Comparison of ENCODE assay signal across 10 cellular contexts in the genomic region with DNA sequence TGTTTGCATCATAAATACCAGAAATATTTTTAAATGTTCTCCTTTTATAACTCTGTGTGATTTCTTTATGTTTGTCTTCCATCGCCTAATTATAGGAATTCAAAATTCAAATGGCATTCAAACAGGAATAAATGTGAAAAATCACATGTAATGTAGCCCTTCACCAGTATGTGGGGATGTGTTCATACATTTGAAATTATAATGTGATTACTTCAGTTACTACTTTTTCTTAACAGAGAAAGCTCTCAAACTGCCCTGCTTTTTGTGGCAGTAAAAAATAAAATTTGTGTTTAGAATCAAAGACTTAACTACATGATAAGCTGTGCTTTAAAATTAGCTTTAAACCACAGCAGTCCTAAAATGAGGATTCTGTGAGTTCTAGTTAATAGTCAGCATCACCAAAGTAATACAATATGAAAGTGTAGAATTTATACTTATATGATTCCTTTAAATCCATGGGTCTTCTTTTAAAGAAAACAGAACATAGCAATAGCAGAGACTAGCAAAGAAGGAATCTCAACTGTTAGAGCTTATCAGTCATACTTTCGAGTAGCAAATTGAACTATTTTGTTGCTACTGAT. TPM values are rescaled to one million over a fixed set of nuclear protein-coding genes. Genes with fewer than 3 reads are reported as not detected.
DNase-seq lines count a peak whose midpoint lies in the region; ATAC-seq and TF ChIP-seq lines count a peak whose summit lies in the region.
"Had no signal": no experiment of that assay in that cellular context is flagged by ENCODE, and none has a peak within 500 bp of the region (broad histone marks: within the 10 kb centered on the region; RNA-seq: fewer than 3 reads in every experiment).

No MANE protein-coding gene starts in this region.

- no peak overlapping the region for H2BK5ac ChIP-seq in H9 (ENCODE audit: insufficient read length, low read length)

- no peak for TF ChIP-seq POLR2A in adrenal gland (IDR thresholded peaks at IDR 0.05)

- H3K4me1 Mint-ChIP-seq in H9: peaks cover 21 to 24% of the 10 kb centered on the region in 2 experiments

- no peak overlapping the region for H3K18ac ChIP-seq in H9 (ENCODE audit: insufficient read length, low read depth, low read length)

- no peaks in the 10 kb centered on the region for H3K36me3 ChIP-seq in ACC112 (ENCODE audit: insufficient read depth, low read length)
- no peaks in the 10 kb centered on the region for H3K36me3 ChIP-seq in adrenal gland (replicated peaks in 1 of 2)

- no peak for ATAC-seq in HG02623 (IDR thresholded peaks at IDR 0.05; ENCODE audit: unreplicated experiment)

- no peak overlapping the region for H3T11ph ChIP-seq in H9 (ENCODE audit: low read length)

- H4K20me1 ChIP-seq in H9 (ENCODE audit: control insufficient read depth, insufficient read depth, insufficient read length): no peaks in the 10 kb centered on the region

- no CpG with 5 or more reads among the region's 2 CpGs for WGBS in H9 (ENCODE audit: extremely low coverage, insufficient read length, low lambda C conversion rate)
- 53 to 69% (median 56%) methylated on average over 2 of the region's 2 CpGs for WGBS in adrenal gland, 4 donors

- intact Hi-C loops in adrenal gland (cut with DNase I): loop anchor here (5.0 to 10.0 kb wide), 4 partner anchors 74 to 222 kb away; no protein-coding TSS in a partner anchor

- H4K5ac ChIP-seq in H9 (ENCODE audit: insufficient read length, low read depth, low read length): no peak overlapping the region

- no peak overlapping the region for H3K4me2 ChIP-seq in H9 (ENCODE audit: insufficient read depth, insufficient read length, low read length)

- H3K4me3 ChIP-seq in ACC112 (ENCODE audit: low read depth, low read length) (0 out of 2 replicates have a peak overlapping the region, but pooled peaks have one; percentile 1), adrenal gland (no peak overlapping the region)

- H3K4ac ChIP-seq in H9 (ENCODE audit: low read depth, low read length): no peak overlapping the region

- H3K27me3 ChIP-seq in ACC112 (ENCODE audit: insufficient read depth, low read length) (no peaks in the 10 kb centered on the region), H9 (ENCODE audit: insufficient read depth, low read length) (no peaks in the 10 kb centered on the region), adrenal gland (no peaks in the 10 kb centered on the region)

- H2BK120ac ChIP-seq in H9 (ENCODE audit: low read depth, low read length, poor library complexity, severe bottlenecking): no peak overlapping the region

- H4K91ac ChIP-seq in H9 (ENCODE audit: insufficient read length, low read depth, low read length): no peak overlapping the region

- H3K27ac ChIP-seq in ACC112 (ENCODE audit: low read depth, low read length) (peak overlapping the region; percentile 72), H9 (ENCODE audit: insufficient read length, low read depth, low read length) (no peak overlapping the region), adrenal gland (no peak overlapping the region)

- no peak overlapping the region for H3K9ac ChIP-seq in H9 (ENCODE audit: extremely low read depth, insufficient read length, low read length)

- DNase-seq in H9 (no peak), adrenal gland (no peak), iris pigment epithelial cell (ENCODE audit: low read depth) (peak; percentile 52), HuH-7 (ENCODE audit: low spot score) (no peak), retina (no peak), NCI-H82 (lab: John Stamatoyannopoulos, UW) (no peak)
- DNase-seq: activated CD8-positive, alpha-beta memory T cell treated with anti-CD3 and anti-CD28 coated beads, Interleukin-2, amount 50 U/mL, for 4 hours; NCI-H2171 treated with DMSO at 0.1 percent for 48 hours had no signal

- no peak overlapping the region for H2BK12ac ChIP-seq in H9 (ENCODE audit: insufficient read length, low read depth, low read length)

- no peaks in the 10 kb centered on the region for H3K9me3 Mint-ChIP-seq in H9

- no peaks in the 10 kb centered on the region for H3K27me3 Mint-ChIP-seq in H9 (ENCODE audit: low read depth)

- H3K9me3 ChIP-seq in H9 (ENCODE audit: control insufficient read depth, low read depth, low read length) (no peaks in the 10 kb centered on the region), adrenal gland (replicated peaks in 1 of 3) (no peaks in the 10 kb centered on the region)

- no peak overlapping the region for H3K14ac ChIP-seq in H9 (ENCODE audit: insufficient read depth, low read length)

- no peaks in the 10 kb centered on the region for H3K79me1 ChIP-seq in H9 (ENCODE audit: insufficient read depth, low read depth, low read length, poor library complexity, severe bottlenecking)

- H2BK15ac ChIP-seq in H9 (ENCODE audit: low read depth, low read length): no peak overlapping the region

- no peak overlapping the region for H3K56ac ChIP-seq in H9 (ENCODE audit: insufficient read length, low read depth, low read length)

- no peaks in the 10 kb centered on the region for H3K36me3 Mint-ChIP-seq in H9 (ENCODE audit: insufficient read depth in 1 of 3, low read depth in 3 of 3)

- H2AFZ ChIP-seq in ACC112 (ENCODE audit: low read length, unreplicated experiment): peak overlapping the region; percentile 77
- H2AFZ ChIP-seq in H9 (ENCODE audit: low read length): no peak overlapping the region

- H3K4me1 ChIP-seq in ACC112 (ENCODE audit: control insufficient read depth, insufficient read depth, low read length, unreplicated experiment): peaks cover 49% of the 10 kb centered on the region
- no peaks in the 10 kb centered on the region; the same call in 1 of the 2 replicates for H3K4me1 ChIP-seq in H9 (ENCODE audit: insufficient read depth, low read length)
- H3K4me1 ChIP-seq in adrenal gland (replicated peaks in 1 of 2): no peaks in the 10 kb centered on the region

- H4K8ac ChIP-seq in H9 (replicated peaks; ENCODE audit: insufficient read length, low read depth, low read length): no peak overlapping the region

- peaks cover 3% of the 10 kb centered on the region for H3K23me2 ChIP-seq in H9 (ENCODE audit: insufficient read length, low read depth, low read length, poor library complexity, severe bottlenecking)

- H3K4me3 Mint-ChIP-seq in H9: no peak overlapping the region

- peak overlapping the region in 1 of 3 experiments; percentile 42; a peak in 2 of 7 replicates for H3K27ac Mint-ChIP-seq in H9

- H3K23ac ChIP-seq in H9 (ENCODE audit: insufficient read length, low read depth, low read length): no peak overlapping the region

- H3K79me2 ChIP-seq in ACC112 (ENCODE audit: control insufficient read depth, insufficient read depth, low read length, unreplicated experiment) (no peaks in the 10 kb centered on the region), H9 (ENCODE audit: insufficient read depth, low read length) (no peaks in the 10 kb centered on the region)

- no peak overlapping the region for H2BK20ac ChIP-seq in H9 (ENCODE audit: low read depth, low read length, poor library complexity, severe bottlenecking)

- TF ChIP-seq CTCF in H9 (conservative IDR thresholded peaks at IDR 0.05) (peak; percentile 42; the same call in 2 of the 3 replicates), adrenal gland (IDR thresholded peaks at IDR 0.05) (peak; percentile 28 to 78 (median 64))

- no peak overlapping the region for H2AK5ac ChIP-seq in H9 (ENCODE audit: insufficient read length, low read length)

RNA-seq across cellular contexts. Expression of a gene that starts 7.8 kb away (rescaled TPM):
- 24.5 and 28.3 TPM in 2 replicates for total RNA-seq in H9 (2021)
- 10 to 100 TPM; 21.3 to 74.7 (median 54.1) TPM for total RNA-seq in adrenal gland
- 10 to 100 TPM; 33.0 to 46.7 (median 39.5) TPM for polyA plus RNA-seq in adrenal gland

RNA-seq across cellular contexts. Expression of a gene that starts 26.4 kb away (rescaled TPM):
- total RNA-seq in H9 (2021) (not detected in 2 replicates), adrenal gland (1 to 10 TPM in 1 of 8 donors, under 1 TPM in 5, not detected in 2; 0.10 to 1.9 (median 0.28) TPM)
- under 1 TPM; 0.24 to 0.79 (median 0.34) TPM for polyA plus RNA-seq in adrenal gland
